ENCODE assay signal across 17 cellular contexts in the genomic region with DNA sequence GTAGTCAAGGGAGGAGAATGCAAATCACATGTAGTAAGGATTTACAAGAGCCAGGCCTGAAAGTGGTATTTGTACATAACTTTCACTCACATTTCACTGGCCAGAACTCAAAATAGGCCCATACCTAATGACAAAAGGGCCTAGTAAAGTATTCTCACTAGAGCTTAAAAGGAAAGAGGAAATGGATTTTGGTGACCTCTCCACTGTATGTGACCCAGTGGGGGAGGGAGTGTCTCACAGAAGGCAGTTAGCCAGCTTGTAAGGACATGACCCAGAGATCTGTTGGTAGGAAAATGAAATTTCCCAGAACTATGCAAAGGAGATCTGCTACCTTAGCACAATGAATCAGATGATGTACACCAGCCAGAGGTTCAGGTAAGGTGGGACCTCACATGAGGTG.
DNase-seq lines count a peak whose midpoint lies in the region; ATAC-seq, FAIRE-seq and TF ChIP-seq lines count a peak whose summit lies in the region.
"Had no signal": no experiment of that assay in that cellular context is flagged by ENCODE, and none has a peak within 500 bp of the region (broad histone marks: within the 10 kb centered on the region; RNA-seq: fewer than 3 reads in every experiment).

No MANE protein-coding gene starts in this region.

- DNase-seq in HTR-8/SVneo (ENCODE audit: insufficient read length, low spot score) (no peak), MV-4-11 (lab: John Stamatoyannopoulos, UW) (peak; percentile 73), left lobe of liver (ENCODE audit: low spot score) (no peak)
- no peak for DNase-seq in activated naive CD4-positive, alpha-beta T cell treated with anti-CD3 and anti-CD28 coated beads for 36 hours
- DNase-seq: Calu3; CD8-positive, alpha-beta T cell; DMS 273 treated with DMSO at 0.1 percent for 48 hours; DMS53; DND-41; EL; GM23248; HCEC 1CT had no signal

- intact Hi-C loops in activated naive CD4-positive, alpha-beta T cell treated with anti-CD3 and anti-CD28 coated beads for 36 hours (cut with micrococcal nuclease): no loop called here

- H3K4me1 Mint-ChIP-seq in activated naive CD4-positive, alpha-beta T cell treated with anti-CD3 and anti-CD28 coated beads for 36 hours (ENCODE audit: low read depth): no peaks in the 10 kb centered on the region
- H3K4me1 Mint-ChIP-seq: B cell had no signal

- H3K9me3 ChIP-seq in parathyroid adenoma (ENCODE audit: control insufficient read depth, low read length): no peaks in the 10 kb centered on the region

- no peak overlapping the region for H3K4me3 ChIP-seq in parathyroid adenoma (ENCODE audit: low read depth, low read length)
- H3K4me3 ChIP-seq: BLaER1 treated with 17β-estradiol and CSF1 and Interleukin-3, amounts not matched to agents 10 nM and 100 nM; GM12878; GM23248 had no signal

- ATAC-seq in left lobe of liver: peak; percentile 48
- ATAC-seq in HG02840 (IDR thresholded peaks at IDR 0.05; ENCODE audit: low FRiP score, unreplicated experiment): no peak
- ATAC-seq: CD8-positive, alpha-beta T cell; GM12878 had no signal

- peaks cover 25% of the 10 kb centered on the region for H3K79me2 ChIP-seq in parathyroid adenoma

- no peak overlapping the region for H3K27ac Mint-ChIP-seq in activated naive CD4-positive, alpha-beta T cell treated with anti-CD3 and anti-CD28 coated beads for 36 hours
- H3K27ac Mint-ChIP-seq: B cell; CD8-positive, alpha-beta T cell had no signal

- TF ChIP-seq CTCF in parathyroid adenoma (IDR thresholded peaks at IDR 0.05): no peak

- H3K4me2 ChIP-seq in parathyroid adenoma (ENCODE audit: low read length): no peak overlapping the region

- FAIRE-seq in HTR-8/SVneo (lab: Jason Lieb, UNC): peak; percentile 57
- FAIRE-seq: GM12878 had no signal

- H3K27me3 Mint-ChIP-seq in activated naive CD4-positive, alpha-beta T cell treated with anti-CD3 and anti-CD28 coated beads for 36 hours (ENCODE audit: low read depth): no peaks in the 10 kb centered on the region
- H3K27me3 Mint-ChIP-seq: B cell had no signal

- H2AFZ ChIP-seq in parathyroid adenoma: peak overlapping the region; percentile 2
- H2AFZ ChIP-seq: GM23248 had no signal

- CTCF ChIA-PET in activated naive CD4-positive, alpha-beta T cell treated with anti-CD3 and anti-CD28 coated beads for 36 hours (lab: Charles Lee): no interaction called here

- no peaks in the 10 kb centered on the region for H3K27me3 ChIP-seq in parathyroid adenoma (ENCODE audit: control insufficient read depth, insufficient read depth, low read length)
- H3K27me3 ChIP-seq: BLaER1 treated with 17β-estradiol and CSF1 and Interleukin-3, amounts not matched to agents 10 nM and 100 nM had no signal

- H3K27ac ChIP-seq in parathyroid adenoma: peak overlapping the region; percentile 2
- H3K27ac ChIP-seq: BLaER1 treated with 17β-estradiol and CSF1 and Interleukin-3, amounts not matched to agents 10 nM and 100 nM; GM23248 had no signal

- H3K4me1 ChIP-seq in parathyroid adenoma: peaks cover 24% of the 10 kb centered on the region

- no peaks in the 10 kb centered on the region for H3K9me3 Mint-ChIP-seq in activated naive CD4-positive, alpha-beta T cell treated with anti-CD3 and anti-CD28 coated beads for 36 hours
- H3K9me3 Mint-ChIP-seq: CD8-positive, alpha-beta T cell had no signal

- no peak overlapping the region for H3K9ac ChIP-seq in parathyroid adenoma
- H3K9ac ChIP-seq: BLaER1 treated with 17β-estradiol and CSF1 and Interleukin-3, amounts not matched to agents 10 nM and 100 nM; GM23248 had no signal

- no peaks in the 10 kb centered on the region for H3K36me3 Mint-ChIP-seq in activated naive CD4-positive, alpha-beta T cell treated with anti-CD3 and anti-CD28 coated beads for 36 hours (ENCODE audit: low read depth)
- H3K36me3 Mint-ChIP-seq: CD8-positive, alpha-beta T cell had no signal

- H3K36me3 ChIP-seq in parathyroid adenoma (ENCODE audit: control insufficient read depth, insufficient read depth, low read length): no peaks in the 10 kb centered on the region
- H3K36me3 ChIP-seq: BLaER1 treated with 17β-estradiol and CSF1 and Interleukin-3, amounts not matched to agents 10 nM and 100 nM had no signal

- H3K4me3 Mint-ChIP-seq in activated naive CD4-positive, alpha-beta T cell treated with anti-CD3 and anti-CD28 coated beads for 36 hours: no peak overlapping the region
- H3K4me3 Mint-ChIP-seq: B cell; CD8-positive, alpha-beta T cell had no signal
